32 cellular contexts compared by ENCODE assay signal in the genomic region with DNA sequence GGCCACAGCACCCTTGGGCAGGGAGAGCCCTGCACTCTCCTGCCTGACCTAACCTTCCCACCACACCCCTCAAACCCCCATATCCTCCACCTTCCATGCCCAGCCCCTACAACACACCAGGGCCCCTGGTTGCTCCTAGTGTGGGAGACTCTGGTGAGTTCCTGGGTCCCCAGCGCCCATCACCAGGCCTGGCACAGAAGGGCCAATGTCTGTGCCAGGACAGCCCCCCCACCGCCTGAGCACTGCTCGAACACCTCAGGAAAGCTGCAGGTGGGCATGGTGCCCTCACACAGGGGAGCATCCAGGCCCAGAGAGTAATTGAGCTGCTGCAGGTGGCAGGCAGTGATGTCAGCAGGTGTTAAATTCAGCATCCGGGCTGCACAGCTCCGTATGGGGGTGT. TPM values are rescaled to one million over a fixed set of nuclear protein-coding genes. Genes with fewer than 3 reads are reported as not detected.
"Had no signal": no experiment of that assay in that cellular context is flagged by ENCODE, and none has a peak within 500 bp of the region (broad histone marks: within the 10 kb centered on the region; RNA-seq: fewer than 3 reads in every experiment).

No MANE protein-coding gene starts in this region.

- ATAC-seq: activated CD8-positive, alpha-beta T cell treated with anti-CD3 and anti-CD28 coated beads for 36 hours; activated T-cell treated with anti-CD3 and anti-CD28 coated beads, Interleukin-2, amount 50 U/mL, for 72 hours had no signal

- H3K4me1 Mint-ChIP-seq: activated CD4-positive, alpha-beta T cell treated with anti-CD3 and anti-CD28 coated beads, Interleukin-2, amount 10 ng/mL, durations not matched to agents 24 days and 14 days; activated naive CD4-positive, alpha-beta T cell treated with anti-CD3 and anti-CD28 coated beads, Interleukin-2, amount 50 U/mL, for 24 hours; central memory CD8-positive, alpha-beta T cell had no signal

- DNase-seq: activated CD4-positive, alpha-beta T cell treated with anti-CD3 and anti-CD28 coated beads, Interleukin-2, amount 10 ng/mL, durations not matched to agents 24 days and 14 days; activated CD4-positive, alpha-beta T cell treated with anti-CD3 and anti-CD28 coated beads, Interleukin-2, amount 50 U/mL, for 4 hours; activated CD8-positive, alpha-beta T cell treated with anti-CD3 and anti-CD28 coated beads for 36 hours; activated gamma-delta T cell; activated naive CD4-positive, alpha-beta T cell treated with Interleukin-2 at 50 U/mL for 16 hours; activated naive CD8-positive, alpha-beta T cell treated with anti-CD3 and anti-CD28 coated beads, Interleukin-2, amount 10 ng/mL, durations not matched to agents 7 days and 5 days; activated T-cell treated with anti-CD3 and anti-CD28 coated beads, Interleukin-2, amount 50 U/mL, for 1 hour; activated T-cell treated with anti-CD3 and anti-CD28 coated beads, Interleukin-2, amount 50 U/mL, for 72 hours; amygdala; Kasumi-1; KG1; MG63; NCI-H1048; NCI-H1105 treated with DMSO at 0.1 percent for 48 hours; NCI-H1436; NCI-H1694; NCI-H1930; NCI-H226; NCI-H526; NCI-H774; RPMI8226; SHP77 treated with DMSO at 0.1 percent for 48 hours; SK-N-SH had no signal

- H3K4me1 ChIP-seq: SJSA1 had no signal

- H3K4me3 ChIP-seq: ascending aorta, cardiac muscle cell, MG63, SJSA1 had no signal

- H3K36me3 Mint-ChIP-seq: activated naive CD4-positive, alpha-beta T cell treated with anti-CD3 and anti-CD28 coated beads, Interleukin-2, amount 50 U/mL, for 24 hours; activated naive CD8-positive, alpha-beta T cell treated with anti-CD3 and anti-CD28 coated beads, Interleukin-2, amount 10 ng/mL, durations not matched to agents 7 days and 5 days had no signal

- H3K9ac ChIP-seq: SK-N-SH had no signal

- H3K27me3 ChIP-seq: ascending aorta, cardiac muscle cell, MG63, SJSA1 had no signal

- H3K27ac ChIP-seq: cardiac muscle cell, SJSA1 had no signal

- H3K4me2 ChIP-seq: SK-N-SH had no signal

- FAIRE-seq: TTC549 had no signal

- H3K4me3 Mint-ChIP-seq: activated CD4-positive, alpha-beta T cell treated with anti-CD3 and anti-CD28 coated beads, Interleukin-2, amount 10 ng/mL, durations not matched to agents 24 days and 14 days; activated CD8-positive, alpha-beta T cell treated with anti-CD3 and anti-CD28 coated beads for 36 hours; activated naive CD4-positive, alpha-beta T cell treated with anti-CD3 and anti-CD28 coated beads, Interleukin-2, amount 50 U/mL, for 24 hours; activated naive CD8-positive, alpha-beta T cell treated with anti-CD3 and anti-CD28 coated beads, Interleukin-2, amount 10 ng/mL, durations not matched to agents 7 days and 5 days; activated T-cell treated with anti-CD3 and anti-CD28 coated beads, Interleukin-2, amount 50 U/mL, for 72 hours; central memory CD8-positive, alpha-beta T cell; T-helper 1 cell treated with Interleukin-12 subunit alpha and Interleukin-12 subunit beta and Interleukin-4 antibody, amounts not matched to agents 30 μg/mL and 1 μg/mL, for 36 hours; T-helper 2 cell treated with Interferon-gamma antibody and Interleukin-4, amounts not matched to agents 5 μg/mL and 100 μg/mL, for 36 hours had no signal

- H3K27ac Mint-ChIP-seq: activated CD4-positive, alpha-beta T cell treated with anti-CD3 and anti-CD28 coated beads, Interleukin-2, amount 10 ng/mL, durations not matched to agents 24 days and 14 days; activated CD8-positive, alpha-beta T cell treated with anti-CD3 and anti-CD28 coated beads for 36 hours; activated naive CD4-positive, alpha-beta T cell treated with anti-CD3 and anti-CD28 coated beads, Interleukin-2, amount 50 U/mL, for 24 hours; activated naive CD8-positive, alpha-beta T cell treated with anti-CD3 and anti-CD28 coated beads, Interleukin-2, amount 10 ng/mL, durations not matched to agents 7 days and 5 days; activated T-cell treated with anti-CD3 and anti-CD28 coated beads, Interleukin-2, amount 50 U/mL, for 72 hours; activated T-helper 2 cell treated with anti-CD3 and anti-CD28 coated beads, Interferon-gamma antibody, Interleukin-2, Interleukin-4, amounts not matched to agents 10 μg/mL and 5 μg/mL and 100 μg/mL, durations not matched to agents 14 hours and 24 hours and 36 hours; T-helper 1 cell treated with Interleukin-12 subunit alpha and Interleukin-12 subunit beta and Interleukin-4 antibody, amounts not matched to agents 30 μg/mL and 1 μg/mL, for 36 hours; T-helper 2 cell treated with Interferon-gamma antibody and Interleukin-4, amounts not matched to agents 5 μg/mL and 100 μg/mL, for 36 hours had no signal

- H3K27me3 Mint-ChIP-seq: activated CD8-positive, alpha-beta T cell treated with anti-CD3 and anti-CD28 coated beads for 36 hours; activated naive CD4-positive, alpha-beta T cell treated with anti-CD3 and anti-CD28 coated beads, Interleukin-2, amount 50 U/mL, for 24 hours had no signal

- H3K9me3 ChIP-seq: ascending aorta, MG63, SJSA1, SK-N-SH had no signal

- H3K9me3 Mint-ChIP-seq: activated CD4-positive, alpha-beta T cell treated with anti-CD3 and anti-CD28 coated beads, Interleukin-2, amount 10 ng/mL, durations not matched to agents 24 days and 14 days; activated CD8-positive, alpha-beta T cell treated with anti-CD3 and anti-CD28 coated beads for 36 hours; activated naive CD4-positive, alpha-beta T cell treated with anti-CD3 and anti-CD28 coated beads, Interleukin-2, amount 50 U/mL, for 24 hours; activated naive CD8-positive, alpha-beta T cell treated with anti-CD3 and anti-CD28 coated beads, Interleukin-2, amount 10 ng/mL, durations not matched to agents 7 days and 5 days; activated T-cell treated with anti-CD3 and anti-CD28 coated beads, Interleukin-2, amount 50 U/mL, for 72 hours; activated T-helper 2 cell treated with anti-CD3 and anti-CD28 coated beads, Interferon-gamma antibody, Interleukin-2, Interleukin-4, amounts not matched to agents 10 μg/mL and 5 μg/mL and 100 μg/mL, durations not matched to agents 14 hours and 24 hours and 36 hours; central memory CD8-positive, alpha-beta T cell; T-helper 1 cell treated with Interleukin-12 subunit alpha and Interleukin-12 subunit beta and Interleukin-4 antibody, amounts not matched to agents 30 μg/mL and 1 μg/mL, for 36 hours; T-helper 2 cell treated with Interferon-gamma antibody and Interleukin-4, amounts not matched to agents 5 μg/mL and 100 μg/mL, for 36 hours had no signal

RNA-seq across cellular contexts. Expression of gene ADCY6, which starts 15.2 kb away (rescaled TPM):
- total RNA-seq: activated CD8-positive, alpha-beta T cell treated with anti-CD3 and anti-CD28 coated beads for 36 hours; activated naive CD8-positive, alpha-beta T cell treated with anti-CD3 and anti-CD28 coated beads, Interleukin-2, amount 10 ng/mL, durations not matched to agents 7 days and 5 days had no signal
